ENCODE assay signal across 8 cellular contexts in genomic region chr4:9123516-9124126, GRCh38. TPM values are rescaled to one million over a fixed set of nuclear protein-coding genes. Genes with fewer than 3 reads are reported as not detected.
DNase-seq lines count a peak whose midpoint lies in the region; ATAC-seq, FAIRE-seq and TF ChIP-seq lines count a peak whose summit lies in the region.
"Not testable (repeated sequence)": the region's sequence is repeated elsewhere in the genome, so short reads cannot be mapped to it uniquely, and the experiment has no call there.

No MANE protein-coding gene starts in this region.

- H3K36me3 ChIP-seq in mesenchymal stem cell (ENCODE audit: control insufficient read depth in 1 of 2, insufficient read depth in 2 of 2, low read depth in 1 of 2, low read length in 2 of 2) = not testable (repeated sequence)

- not testable (repeated sequence) for TF ChIP-seq POLR2A in A549 (IDR thresholded peaks at IDR 0.05; ENCODE audit: low read length)

- H2BK5ac ChIP-seq in mesenchymal stem cell (ENCODE audit: low read depth, low read length, poor library complexity, severe bottlenecking) = not testable (repeated sequence)

- not testable (repeated sequence) for H2BK15ac ChIP-seq in mesenchymal stem cell (ENCODE audit: low read depth, poor library complexity, severe bottlenecking)

- DNase-seq in A549 (ENCODE audit: low read depth in 1 of 2, low spot score in 1 of 2) (peak in 1 of 2 experiments; percentile 65), NCI-H1092 treated with DMSO at 0.1 percent for 48 hours (lab: John Stamatoyannopoulos, UW) (peak; percentile 26), T-helper 17 cell (peak in 2 of 3 donors; percentile 9 to 22), fibroblast of mammary gland (ENCODE audit: low read depth) (peak; percentile 56)
- not testable (repeated sequence) for DNase-seq in GM10266 (ENCODE audit: extremely low spot score); mesenchymal stem cell
- DNase-seq in activated gamma-delta T cell treated with anti-CD3 and anti-CD28 coated beads, Interleukin-2, amount 50 U/mL, for 16 hours (ENCODE audit: low read depth) = peak; percentile 6
- DNase-seq in stimulated activated CD4-positive, alpha-beta T cell treated with anti-CD3 and anti-CD28 coated beads, Interleukin-15, amount 100 ng/mL, for 48 hours (ENCODE audit: low read depth in 2 of 2) = peak; percentile 0 to 4

- not testable (repeated sequence) for H3K4ac ChIP-seq in mesenchymal stem cell (ENCODE audit: low read depth in 1 of 2, low read length in 2 of 2)

- TF ChIP-seq EP300 in A549 (IDR thresholded peaks at IDR 0.05) = not testable (repeated sequence)

- H3K4me3 ChIP-seq in A549; fibroblast of mammary gland (ENCODE audit: control insufficient read depth, low read depth, low read length); mesenchymal stem cell (ENCODE audit: insufficient read depth in 1 of 2, low read depth in 1 of 2, low read length in 2 of 2): not testable (repeated sequence)

- peak overlapping the region; percentile 38 for H3K9ac ChIP-seq in mesenchymal stem cell (ENCODE audit: low read length)

- H3K79me1 ChIP-seq in mesenchymal stem cell (replicated peaks; ENCODE audit: low read length, poor library complexity, severe bottlenecking) = not testable (repeated sequence)

- H3K4me3 Mint-ChIP-seq in T-helper 17 cell = not testable (repeated sequence)

- FAIRE-seq in A549 (lab: Jason Lieb, UNC) = not testable (repeated sequence)

- peaks cover 48% of the 10 kb centered on the region for H3K27me3 Mint-ChIP-seq in T-helper 17 cell

- not testable (repeated sequence) for H2AFZ ChIP-seq in mesenchymal stem cell (ENCODE audit: low read depth, low read length)

- H2BK120ac ChIP-seq in mesenchymal stem cell (ENCODE audit: low read depth, low read length) = not testable (repeated sequence)

- H4K8ac ChIP-seq in mesenchymal stem cell (ENCODE audit: low read length) = not testable (repeated sequence)

- H3K27me3 ChIP-seq in mesenchymal stem cell (ENCODE audit: control insufficient read depth in 1 of 2, insufficient read depth in 1 of 2, low read length in 2 of 2) = not testable (repeated sequence)

- not testable (repeated sequence) for H3K14ac ChIP-seq in mesenchymal stem cell (ENCODE audit: low read length in 2 of 2)

- ATAC-seq in A549 (0 out of 6 replicates have a peak, but pooled peaks of 1 of the 2 experiments have one; percentile 19), T-helper 17 cell (peak; percentile 62)

- H3K18ac ChIP-seq in mesenchymal stem cell (ENCODE audit: low read depth in 1 of 2, low read length in 2 of 2) = not testable (repeated sequence)

- not testable (repeated sequence) for H2AK5ac ChIP-seq in mesenchymal stem cell (ENCODE audit: low read length, severe bottlenecking)

- POLR2A ChIA-PET in A549 (lab: Yijun Ruan, JAX) = not testable (repeated sequence)

- H3K27ac ChIP-seq in A549; mesenchymal stem cell (ENCODE audit: low read length, poor library complexity, severe bottlenecking): not testable (repeated sequence)

- not testable (repeated sequence) for H4K91ac ChIP-seq in mesenchymal stem cell (ENCODE audit: low read length)

- H3K36me3 Mint-ChIP-seq in T-helper 17 cell (ENCODE audit: low read depth) = not testable (repeated sequence)

- H3K27ac Mint-ChIP-seq in T-helper 17 cell = not testable (repeated sequence)

- H3K4me2 ChIP-seq in A549 = peak overlapping the region; percentile 49; the same call in 1 of the 3 replicates
- not testable (repeated sequence) for H3K4me2 ChIP-seq in mesenchymal stem cell (ENCODE audit: low read length, poor library complexity, severe bottlenecking)

- 0% methylated on average over 15 of the region's 15 CpGs for WGBS in A549 (ENCODE audit: missing lambda C conversion rate)
- 65% methylated on average over 11 of the region's 15 CpGs for WGBS in mesenchymal stem cell

- CTCF ChIA-PET in A549 (lab: Yijun Ruan, JAX) = not testable (repeated sequence)

- not testable (repeated sequence) for H3K4me1 ChIP-seq in A549; mesenchymal stem cell (ENCODE audit: control insufficient read depth, insufficient read depth, low read depth, low read length)

- TF ChIP-seq CTCF in A549 (IDR thresholded peaks at IDR 0.05) (peak; percentile 54), GM10266 (IDR thresholded peaks at IDR 0.05; ENCODE audit: control insufficient read depth, insufficient read depth, low read depth, missing control alignments) (peak; percentile 49), fibroblast of mammary gland (conservative IDR thresholded peaks at IDR 0.05; ENCODE audit: control insufficient read depth, insufficient read depth, low read depth, low read length) (peak; percentile 47)

- H3K4me1 Mint-ChIP-seq in T-helper 17 cell = peaks cover 10% of the 10 kb centered on the region

- TF ChIP-seq RAD21 in A549 (conservative IDR thresholded peaks at IDR 0.05 in 1 of 2, IDR thresholded peaks at IDR 0.05 in 1 of 2) = peak; percentile 65 to 66

- not testable (repeated sequence) for H3K23ac ChIP-seq in mesenchymal stem cell (ENCODE audit: low read length in 2 of 2)

- not testable (repeated sequence) for H2BK12ac ChIP-seq in mesenchymal stem cell (ENCODE audit: low read length in 2 of 2)

- not testable (repeated sequence) for H3K9me3 ChIP-seq in A549; T-helper 17 cell (ENCODE audit: control insufficient read depth, low read length, poor library complexity, severe bottlenecking); mesenchymal stem cell (ENCODE audit: control insufficient read depth, low read length)

TF ChIP-seq in A549, 52 proteins besides CTCF, POLR2A, EP300 and RAD21:
- peak; percentile 27; the same call in 2 of the 3 replicates for TF ChIP-seq SMC3 (IDR thresholded peaks at IDR 0.05)

RNA-seq across cellular contexts. Expression of gene FAM90A26, which starts 46.6 kb away (rescaled TPM):
- polyA plus RNA-seq in A549 (2011; rRNA removed) (not detected in 2 replicates), A549 (2017; fragmentation: RNase III; extraction: RNeasy Plus Mini Kit Qiagen cat#74134 plus additional on column Dnase treatment) (not detected in 3 replicates)
- polyA plus RNA-seq in A549 (2012; cell fraction: cytosol; rRNA removed) = not detected in 2 replicates
- not detected in 2 replicates for polyA plus RNA-seq in A549 (2012; cell fraction: nucleus; rRNA removed)
- polyA minus RNA-seq in A549 (2011; rRNA and poly(A)+ RNA removed) = not detected in 2 replicates
- not detected for total RNA-seq in T-helper 17 cell
- polyA plus RNA-seq in mesenchymal stem cell (2013, experiment 1 of 2) = not detected
- not detected for polyA plus RNA-seq in mesenchymal stem cell (2013, experiment 2 of 2)
